ENCODE assay signal across 18 cellular contexts in genomic region chr9:105466898-105467455, GRCh38. TPM values are rescaled to one million over a fixed set of nuclear protein-coding genes. Genes with fewer than 3 reads are reported as not detected.
DNase-seq lines count a peak whose midpoint lies in the region; ATAC-seq and TF ChIP-seq lines count a peak whose summit lies in the region.
"Had no signal": no experiment of that assay in that cellular context is flagged by ENCODE, and none has a peak within 500 bp of the region (broad histone marks: within the 10 kb centered on the region; RNA-seq: fewer than 3 reads in every experiment).

No MANE protein-coding gene starts in this region.

- peaks cover 40% of the 10 kb centered on the region for H3K36me3 Mint-ChIP-seq in chondrocyte (ENCODE audit: low read depth)

- peak; percentile 20 for TF ChIP-seq CTCF in chondrocyte (IDR thresholded peaks at IDR 0.05)

- no peak overlapping the region for H3K4me3 Mint-ChIP-seq in chondrocyte (ENCODE audit: unreplicated experiment)
- H3K4me3 Mint-ChIP-seq: CD4-positive, CD25-positive, alpha-beta regulatory T cell; H9; IgD-negative memory B cell had no signal

- no peak for ATAC-seq in HG03025 (IDR thresholded peaks at IDR 0.05; ENCODE audit: low FRiP score, unreplicated experiment)
- no peak for ATAC-seq in GM21737 (IDR thresholded peaks at IDR 0.05; ENCODE audit: unreplicated experiment)
- ATAC-seq: GM12878, PC-3 had no signal

- H3K4me1 Mint-ChIP-seq in chondrocyte (ENCODE audit: low read depth) = peaks cover 4% of the 10 kb centered on the region
- H3K4me1 Mint-ChIP-seq: H9, IgD-negative memory B cell had no signal

- H3K27ac Mint-ChIP-seq in chondrocyte (ENCODE audit: unreplicated experiment) = no peak overlapping the region
- H3K27ac Mint-ChIP-seq: CD4-positive, CD25-positive, alpha-beta regulatory T cell; H9; IgD-negative memory B cell had no signal

- no peaks in the 10 kb centered on the region for H3K27me3 Mint-ChIP-seq in chondrocyte (ENCODE audit: low read depth)
- H3K27me3 Mint-ChIP-seq: CD4-positive, CD25-positive, alpha-beta regulatory T cell; IgD-negative memory B cell had no signal

- DNase-seq in COLO829 (ENCODE audit: low spot score) = peak; percentile 29
- DNase-seq in HCEC 1CT = peak; percentile 66
- DNase-seq in chondrocyte (ENCODE audit: low spot score) = no peak
- peak; percentile 47 for DNase-seq in iris pigment epithelial cell (ENCODE audit: low read depth)
- no peak for DNase-seq in NCI-H2029 treated with DMSO at 0.1 percent for 48 hours (lab: John Stamatoyannopoulos, UW)
- DNase-seq: CD4-positive, CD25-positive, alpha-beta regulatory T cell; DMS79; GDM1; H9; Kasumi-1; NCI-H187; NCI-H748 treated with DMSO at 0.1 percent for 48 hours; PC-3; SW 1271 had no signal

- H3K9me3 Mint-ChIP-seq in chondrocyte (ENCODE audit: low read depth) = peaks cover 10% of the 10 kb centered on the region
- H3K9me3 Mint-ChIP-seq: CD4-positive, CD25-positive, alpha-beta regulatory T cell; H9 had no signal

RNA-seq across cellular contexts. Expression of gene FSD1L, which starts 19.1 kb away (rescaled TPM):
- total RNA-seq in chondrocyte = 5.6 to 8.0 TPM (median 5.7 TPM) in 3 replicates

Comparison
In these comparisons a context has a peak if more than half of its experiments do, and no peak if none do; other contexts are left out.
1. DNase-seq: peak in COLO829 (single experiment), HCEC 1CT (single experiment) and iris pigment epithelial cell (single experiment); none in chondrocyte (single experiment) and NCI-H2029 treated with DMSO at 0.1 percent for 48 hours (single experiment).